ENCODE assay signal across 19 cellular contexts in the genomic region with DNA sequence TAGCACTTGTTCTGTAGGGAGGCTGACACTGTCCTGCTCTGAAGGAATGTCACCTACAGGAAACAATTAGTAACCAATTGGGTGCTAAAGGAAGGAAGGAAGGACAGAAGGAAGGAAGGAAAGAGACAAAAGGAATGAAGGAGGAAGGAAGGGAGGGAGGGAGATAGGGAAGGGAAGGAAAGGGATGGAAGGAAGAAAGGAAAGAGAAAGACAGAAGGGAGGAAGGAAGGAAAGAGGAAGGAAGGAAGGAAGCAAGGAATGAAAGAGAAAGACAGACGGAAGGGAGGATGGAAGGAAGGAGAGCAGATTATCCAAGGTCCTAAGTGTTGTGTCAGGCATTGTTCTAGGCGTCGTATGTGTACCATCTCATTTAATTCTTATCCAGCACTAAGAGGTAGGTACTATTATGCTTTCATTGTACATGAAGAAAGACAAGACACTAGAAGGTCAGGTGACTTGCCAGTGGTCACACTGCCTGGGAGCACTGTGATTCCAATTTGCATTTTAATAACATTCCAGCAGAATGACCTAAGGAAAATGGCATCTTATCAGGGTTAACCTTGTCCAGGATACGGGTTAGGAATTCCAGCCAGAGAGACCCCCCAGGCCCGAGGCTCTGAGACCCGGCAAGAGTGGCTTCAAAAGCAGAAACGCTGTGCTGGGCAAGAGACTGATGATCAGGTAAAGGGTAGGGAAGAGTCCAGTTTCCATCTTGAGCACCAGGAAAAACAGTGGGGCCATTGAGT. TPM values are rescaled to one million over a fixed set of nuclear protein-coding genes. Genes with fewer than 3 reads are reported as not detected.
"Had no signal": no experiment of that assay in that cellular context is flagged by ENCODE, and none has a peak within 500 bp of the region (broad histone marks: within the 10 kb centered on the region; RNA-seq: fewer than 3 reads in every experiment).

No MANE protein-coding gene starts in this region.

- H3K27me3 ChIP-seq: colonic mucosa, upper lobe of left lung had no signal

- ATAC-seq: activated CD4-positive, CD25-positive, alpha-beta regulatory T cell treated with anti-CD3 and anti-CD28 coated beads, Interleukin-2, amount 50 U/mL, for 24 hours; activated CD8-positive, alpha-beta T cell treated with anti-CD3 and anti-CD28 coated beads, Interleukin-2, amount 10 ng/mL, durations not matched to agents 7 days and 5 days; activated naive CD8-positive, alpha-beta T cell treated with anti-CD3 and anti-CD28 coated beads, Interleukin-2, amount 50 U/mL, for 24 hours; left ventricle myocardium superior; mucosa of descending colon; naive thymus-derived CD4-positive, alpha-beta T cell had no signal

- H3K4me1 Mint-ChIP-seq: activated CD4-positive, alpha-beta T cell treated with anti-CD3 and anti-CD28 coated beads, Interleukin-2, amount 10 ng/mL, durations not matched to agents 7 days and 5 days; activated naive CD8-positive, alpha-beta T cell treated with anti-CD3 and anti-CD28 coated beads, Interleukin-2, amount 50 U/mL, for 24 hours; memory B cell had no signal

- H3K27ac ChIP-seq: colonic mucosa, thoracic aorta, upper lobe of left lung had no signal

- H3K27ac Mint-ChIP-seq: activated CD4-positive, alpha-beta T cell treated with anti-CD3 and anti-CD28 coated beads, Interleukin-2, amount 10 ng/mL, durations not matched to agents 7 days and 5 days; activated CD8-positive, alpha-beta T cell treated with anti-CD3 and anti-CD28 coated beads, Interleukin-2, amount 10 ng/mL, durations not matched to agents 7 days and 5 days; activated naive CD4-positive, alpha-beta T cell treated with anti-CD3 and anti-CD28 coated beads, Interleukin-2, amount 10 ng/mL, durations not matched to agents 7 days and 5 days; activated naive CD8-positive, alpha-beta T cell treated with anti-CD3 and anti-CD28 coated beads, Interleukin-2, amount 50 U/mL, for 24 hours; activated T-cell treated with anti-CD3 and anti-CD28 coated beads, Interleukin-2, amount 50 U/mL, for 24 hours; memory B cell; naive thymus-derived CD4-positive, alpha-beta T cell had no signal

- H3K9me3 ChIP-seq: colonic mucosa, mucosa of descending colon, thoracic aorta, upper lobe of left lung had no signal

- H3K4me3 ChIP-seq: colonic mucosa, mucosa of descending colon, thoracic aorta, upper lobe of left lung had no signal

- H3K4me1 ChIP-seq: colonic mucosa had no signal

- H3K4me3 Mint-ChIP-seq: activated CD4-positive, alpha-beta T cell treated with anti-CD3 and anti-CD28 coated beads, Interleukin-2, amount 10 ng/mL, durations not matched to agents 7 days and 5 days; activated CD8-positive, alpha-beta T cell treated with anti-CD3 and anti-CD28 coated beads, Interleukin-2, amount 10 ng/mL, durations not matched to agents 7 days and 5 days; activated naive CD4-positive, alpha-beta T cell treated with anti-CD3 and anti-CD28 coated beads, Interleukin-2, amount 10 ng/mL, durations not matched to agents 7 days and 5 days; activated naive CD8-positive, alpha-beta T cell treated with anti-CD3 and anti-CD28 coated beads, Interleukin-2, amount 50 U/mL, for 24 hours; activated T-cell treated with anti-CD3 and anti-CD28 coated beads, Interleukin-2, amount 50 U/mL, for 24 hours; central memory CD8-positive, alpha-beta T cell; memory B cell; naive thymus-derived CD4-positive, alpha-beta T cell had no signal

- DNase-seq: activated CD4-positive, alpha-beta T cell treated with anti-CD3 and anti-CD28 coated beads, Interleukin-2, amount 10 ng/mL, durations not matched to agents 7 days and 5 days; activated CD8-positive, alpha-beta T cell treated with anti-CD3 and anti-CD28 coated beads, Interleukin-2, amount 10 ng/mL, durations not matched to agents 7 days and 5 days; activated naive CD4-positive, alpha-beta T cell treated with anti-CD3 and anti-CD28 coated beads, Interleukin-2, amount 10 ng/mL, durations not matched to agents 7 days and 5 days; activated naive CD8-positive, alpha-beta T cell treated with anti-CD3 and anti-CD28 coated beads, Interleukin-2, amount 50 U/mL, for 24 hours; activated T-cell treated with anti-CD3 and anti-CD28 coated beads, Interleukin-2, amount 50 U/mL, for 24 hours; anterior cingulate cortex; colonic mucosa; foreskin melanocyte; kidney glomerular epithelial cell; left ventricle myocardium superior; mucosa of descending colon; naive thymus-derived CD4-positive, alpha-beta T cell; nucleus accumbens; stimulated activated CD4-positive, alpha-beta T cell treated with anti-CD3 and anti-CD28 coated beads, Interleukin-2, amount 100 ng/mL, for 48 hours; upper lobe of left lung had no signal

- H3K36me3 ChIP-seq: colonic mucosa, thoracic aorta, upper lobe of left lung had no signal

- H3K9me3 Mint-ChIP-seq: activated naive CD4-positive, alpha-beta T cell treated with anti-CD3 and anti-CD28 coated beads, Interleukin-2, amount 10 ng/mL, durations not matched to agents 7 days and 5 days; activated naive CD8-positive, alpha-beta T cell treated with anti-CD3 and anti-CD28 coated beads, Interleukin-2, amount 50 U/mL, for 24 hours; central memory CD8-positive, alpha-beta T cell; memory B cell had no signal

RNA-seq across cellular contexts. Expression of a gene that starts 29.6 kb away (rescaled TPM):
- total RNA-seq: activated CD4-positive, alpha-beta T cell treated with anti-CD3 and anti-CD28 coated beads, Interleukin-2, amount 10 ng/mL, durations not matched to agents 7 days and 5 days had no signal
